In genomic region chr5:56317923-56318561, GRCh38 we compare ENCODE assay signal across 13 cellular contexts.
DNase-seq lines count a peak whose midpoint lies in the region; ATAC-seq lines count a peak whose summit lies in the region.
"Had no signal": no experiment of that assay in that cellular context is flagged by ENCODE, and none has a peak within 500 bp of the region (broad histone marks: within the 10 kb centered on the region; RNA-seq: fewer than 3 reads in every experiment).

No MANE protein-coding gene starts in this region.

- no peak overlapping the region for H3K4me3 ChIP-seq in skin epidermis
- H3K4me3 ChIP-seq: gastroesophageal sphincter had no signal

- peak overlapping the region in 14 of 21 experiments; percentile 8 to 86 (median 74) for H3K27ac ChIP-seq in skin epidermis
- H3K27ac ChIP-seq: gastroesophageal sphincter had no signal

- peak; percentile 85 for ATAC-seq in GM18907 (IDR thresholded peaks at IDR 0.05; ENCODE audit: unreplicated experiment)
- peak; percentile 76 for ATAC-seq in GM21619 (IDR thresholded peaks at IDR 0.05; ENCODE audit: unreplicated experiment)
- peak; percentile 81 for ATAC-seq in HG03378 (IDR thresholded peaks at IDR 0.05; ENCODE audit: unreplicated experiment)
- ATAC-seq: gastroesophageal sphincter had no signal

- DNase-seq in NCI-H446 (lab: John Stamatoyannopoulos, UW) (no peak), cerebellum (ENCODE audit: low spot score) (no peak), T-helper 1 cell (no peak), NCI-H146 treated with DMSO at 0.1 percent for 48 hours (lab: John Stamatoyannopoulos, UW; ENCODE audit: unreplicated experiment) (no peak)
- DNase-seq: aorta, NCI-H1092, NCI-H526, SIG-M5 had no signal
